31 cellular contexts compared by ENCODE assay signal in the genomic region with DNA sequence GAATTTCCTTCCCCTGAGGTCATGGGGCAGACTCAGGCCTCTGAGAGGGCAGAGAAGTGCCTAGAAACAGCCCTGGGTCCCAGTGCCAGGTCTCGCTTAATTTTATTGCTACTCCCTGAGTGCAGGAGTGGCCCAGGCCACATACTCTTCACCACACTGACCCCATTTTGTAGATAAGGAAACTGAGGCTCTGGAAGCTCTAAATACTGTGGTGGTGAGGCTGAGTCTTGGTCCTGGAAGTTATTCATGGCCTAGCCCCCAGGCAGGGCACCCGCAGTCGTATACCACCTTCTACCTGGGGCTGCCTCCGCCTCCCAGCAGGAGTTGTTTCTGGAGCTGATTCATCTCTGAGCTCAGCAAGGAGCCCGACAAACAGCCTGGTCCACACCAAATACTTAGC. TPM values are rescaled to one million over a fixed set of nuclear protein-coding genes. Genes with fewer than 3 reads are reported as not detected.
"Had no signal": no experiment of that assay in that cellular context is flagged by ENCODE, and none has a peak within 500 bp of the region (broad histone marks: within the 10 kb centered on the region; RNA-seq: fewer than 3 reads in every experiment).

No MANE protein-coding gene starts in this region.

- H3K4me1 ChIP-seq: esophagus muscularis mucosa, foreskin keratinocyte had no signal

- DNase-seq: activated B cell treated with CpG ODN at 0.5 μM for 24 hours; activated CD4-positive, alpha-beta T cell treated with anti-CD3 and anti-CD28 coated beads for 48 hours; activated CD4-positive, alpha-beta T cell treated with anti-CD3 and anti-CD28 coated beads, Interleukin-2, amount 50 U/mL, for 1 hour; activated CD4-positive, alpha-beta T cell treated with anti-CD3 and anti-CD28 coated beads, Interleukin-2, amount 50 U/mL, for 48 hours; activated CD8-positive, alpha-beta memory T cell treated with anti-CD3 and anti-CD28 coated beads for 24 hours; activated CD8-positive, alpha-beta T cell treated with anti-CD3 and anti-CD28 coated beads for 36 hours; activated effector memory CD4-positive, alpha-beta T cell treated with anti-CD3 and anti-CD28 coated beads, Interleukin-2, amount 50 U/mL, for 16 hours; activated naive CD4-positive, alpha-beta T cell treated with anti-CD3 and anti-CD28 coated beads for 36 hours; activated naive CD8-positive, alpha-beta T cell treated with anti-CD3 and anti-CD28 coated beads for 36 hours; activated naive CD8-positive, alpha-beta T cell treated with anti-CD3 and anti-CD28 coated beads, Interleukin-2, amount 50 U/mL, for 24 hours; activated T-cell treated with anti-CD3 and anti-CD28 coated beads, Interleukin-2, amount 50 U/mL, for 1 hour; activated T-cell treated with anti-CD3 and anti-CD28 coated beads, Interleukin-2, amount 50 U/mL, for 48 hours; cortex of kidney; effector CD4-positive, alpha-beta T cell; effector memory CD8-positive, alpha-beta T cell; glutamatergic neuron; T-helper 17 cell; T1000 had no signal

- H3K27ac ChIP-seq: brain microvascular endothelial cell, esophagus muscularis mucosa, foreskin keratinocyte, gastrocnemius medialis, heart left ventricle, WERI-Rb-1 had no signal

- H3K9me3 ChIP-seq: esophagus muscularis mucosa, gastrocnemius medialis, heart left ventricle had no signal

- FAIRE-seq: astrocyte, bronchial epithelial cell, colon had no signal

- H3K27me3 ChIP-seq: brain microvascular endothelial cell, gastrocnemius medialis had no signal

- H3K4me3 ChIP-seq: esophagus muscularis mucosa, gastrocnemius medialis, heart left ventricle had no signal

- ATAC-seq: activated CD4-positive, CD25-positive, alpha-beta regulatory T cell treated with anti-CD3 and anti-CD28 coated beads, Interleukin-2, amount 50 U/mL, for 24 hours; activated CD8-positive, alpha-beta T cell treated with anti-CD3 and anti-CD28 coated beads for 36 hours; activated naive CD8-positive, alpha-beta T cell treated with anti-CD3 and anti-CD28 coated beads, Interleukin-2, amount 50 U/mL, for 24 hours; effector memory CD8-positive, alpha-beta T cell; foreskin keratinocyte; T-helper 17 cell had no signal

- H3K36me3 ChIP-seq: brain microvascular endothelial cell, esophagus muscularis mucosa, gastrocnemius medialis, heart left ventricle, WERI-Rb-1 had no signal

RNA-seq across cellular contexts. Expression of gene ATP2B2, which starts 9.8 kb away (rescaled TPM):
- total RNA-seq: activated B cell treated with CpG ODN at 0.5 μM for 24 hours; activated CD8-positive, alpha-beta T cell treated with anti-CD3 and anti-CD28 coated beads for 36 hours; activated naive CD4-positive, alpha-beta T cell treated with anti-CD3 and anti-CD28 coated beads for 36 hours; activated naive CD8-positive, alpha-beta T cell treated with anti-CD3 and anti-CD28 coated beads for 36 hours; activated T-helper 1 cell treated with anti-CD3 and anti-CD28 coated beads, Interleukin-12 subunit alpha, Interleukin-12 subunit beta, Interleukin-2, Interleukin-4 antibody, amounts not matched to agents 30 ng/mL and 10 ng/mL and 1 ng/mL, durations not matched to agents 14 hours and 24 hours and 36 hours; activated T-helper 2 cell treated with anti-CD3 and anti-CD28 coated beads, Interferon-gamma antibody, Interleukin-2, Interleukin-4, amounts not matched to agents 10 μg/mL and 5 μg/mL and 100 μg/mL, durations not matched to agents 14 hours and 24 hours and 36 hours; bronchial epithelial cell; dermis blood vessel endothelial cell; foreskin keratinocyte; T-helper 17 cell had no signal
- polyA plus RNA-seq: foreskin keratinocyte had no signal
